Comparison of ENCODE assay signal across 17 cellular contexts in the genomic region with DNA sequence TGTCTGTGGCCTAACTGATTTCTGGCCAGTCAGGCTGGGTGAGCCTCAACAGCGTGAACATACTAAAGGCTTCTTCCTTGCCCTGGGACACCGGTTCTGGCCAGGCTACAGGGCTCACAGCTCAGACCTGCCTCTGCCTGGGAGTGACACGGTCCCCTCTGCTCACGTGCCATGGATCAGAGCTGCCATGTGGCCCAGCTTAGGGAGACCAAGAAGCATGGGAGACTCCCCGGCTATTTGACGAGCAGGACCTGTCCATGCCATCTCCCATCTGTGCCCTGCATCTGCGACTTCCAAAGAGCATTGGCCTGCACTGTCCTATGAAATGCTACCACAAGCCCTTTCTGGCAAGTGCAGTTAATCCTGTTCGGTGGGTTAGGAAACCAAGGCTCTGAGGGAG. TPM values are rescaled to one million over a fixed set of nuclear protein-coding genes. Genes with fewer than 3 reads are reported as not detected.
DNase-seq lines count a peak whose midpoint lies in the region; ATAC-seq and TF ChIP-seq lines count a peak whose summit lies in the region.
"Had no signal": no experiment of that assay in that cellular context is flagged by ENCODE, and none has a peak within 500 bp of the region (broad histone marks: within the 10 kb centered on the region; RNA-seq: fewer than 3 reads in every experiment).

No MANE protein-coding gene starts in this region.

- TF ChIP-seq POLR2A in gastrocnemius medialis (IDR thresholded peaks at IDR 0.05) = no peak

- intact Hi-C loops in tibial artery (cut with DNase I; ENCODE audit: low total_unique reads) (no loop called here), gastrocnemius medialis (cut with DNase I; ENCODE audit: low total_unique reads) (no loop called here)

- H3K4me3 Mint-ChIP-seq in T-cell = peak overlapping the region in 2 of 3 donors; percentile 11 to 70
- H3K4me3 Mint-ChIP-seq in naive thymus-derived CD8-positive, alpha-beta T cell = peak overlapping the region in 8 of 10 donors; percentile 29 to 74 (median 62)
- no peak overlapping the region for H3K4me3 Mint-ChIP-seq in stimulated activated naive B cell treated with anti-CD40 and anti-IgM and Interleukin-4, amounts not matched to agents 10 μg/mL and 1 μg/mL and 100 μg/mL, for 72 hours
- H3K4me3 Mint-ChIP-seq: GM23338 had no signal

- H3K4me1 ChIP-seq in tibial artery = no peaks in the 10 kb centered on the region
- no peaks in the 10 kb centered on the region for H3K4me1 ChIP-seq in gastrocnemius medialis

- H3K27ac Mint-ChIP-seq in T-cell = peak overlapping the region; percentile 18 to 80
- H3K27ac Mint-ChIP-seq in naive thymus-derived CD8-positive, alpha-beta T cell = peak overlapping the region; percentile 50 to 97 (median 85)
- no peak overlapping the region for H3K27ac Mint-ChIP-seq in stimulated activated naive B cell treated with anti-CD40 and anti-IgM and Interleukin-4, amounts not matched to agents 10 μg/mL and 1 μg/mL and 100 μg/mL, for 72 hours
- H3K27ac Mint-ChIP-seq: GM23338 had no signal

- H3K27me3 ChIP-seq in tibial artery (no peaks in the 10 kb centered on the region), gastrocnemius medialis (no peaks in the 10 kb centered on the region)

- ATAC-seq in T-cell (replicated peaks in 1 of 4) = no peak
- ATAC-seq in naive thymus-derived CD8-positive, alpha-beta T cell = no peak
- no peak for ATAC-seq in gastrocnemius medialis
- ATAC-seq in stimulated activated naive B cell treated with anti-CD40 and anti-IgM and Interleukin-4, amounts not matched to agents 10 μg/mL and 1 μg/mL and 100 μg/mL, for 72 hours (replicated peaks) = no peak
- ATAC-seq: GM23338, HCT116 had no signal

- H3K36me3 Mint-ChIP-seq in T-cell = peaks cover 26% of the 10 kb centered on the region
- H3K36me3 Mint-ChIP-seq in naive thymus-derived CD8-positive, alpha-beta T cell = peaks cover 4 to 33% (median 20%) of the 10 kb centered on the region in 3 donors
- H3K36me3 Mint-ChIP-seq in stimulated activated naive B cell treated with anti-CD40 and anti-IgM and Interleukin-4, amounts not matched to agents 10 μg/mL and 1 μg/mL and 100 μg/mL, for 72 hours = no peaks in the 10 kb centered on the region

- no peak for TF ChIP-seq CTCF in tibial artery (IDR thresholded peaks at IDR 0.05)
- no peak for TF ChIP-seq CTCF in gastrocnemius medialis (IDR thresholded peaks at IDR 0.05 in 4 of 5, conservative IDR thresholded peaks at IDR 0.05 in 1 of 5)

- peaks cover 89 to 90% (median 89%) of the 10 kb centered on the region in 3 donors for H3K4me1 Mint-ChIP-seq in T-cell
- peaks cover 45 to 99% (median 97%) of the 10 kb centered on the region in 4 donors for H3K4me1 Mint-ChIP-seq in naive thymus-derived CD8-positive, alpha-beta T cell
- peaks cover 0 to 3% of the 10 kb centered on the region in 2 donors for H3K4me1 Mint-ChIP-seq in stimulated activated naive B cell treated with anti-CD40 and anti-IgM and Interleukin-4, amounts not matched to agents 10 μg/mL and 1 μg/mL and 100 μg/mL, for 72 hours
- H3K4me1 Mint-ChIP-seq: GM23338 had no signal

- POLR2A ChIA-PET in T-cell (lab: Charles Lee) = no interaction called here
- POLR2A ChIA-PET in naive thymus-derived CD8-positive, alpha-beta T cell (lab: Charles Lee) = interaction anchor here (1.0 to 3.5 kb wide), 4 partner anchors 10 to 57 kb away, joined by 3 to 24 read pairs (median 10); partner anchors contain the start of gene APBA2

- CTCF ChIA-PET in T-cell (lab: Charles Lee) = no interaction called here

- H3K9me3 ChIP-seq in tibial artery (no peaks in the 10 kb centered on the region), gastrocnemius medialis (no peaks in the 10 kb centered on the region)

- H3K36me3 ChIP-seq in tibial artery = no peaks in the 10 kb centered on the region
- no peaks in the 10 kb centered on the region for H3K36me3 ChIP-seq in gastrocnemius medialis

- H3K27me3 Mint-ChIP-seq in T-cell = no peaks in the 10 kb centered on the region
- no peaks in the 10 kb centered on the region for H3K27me3 Mint-ChIP-seq in naive thymus-derived CD8-positive, alpha-beta T cell
- no peaks in the 10 kb centered on the region for H3K27me3 Mint-ChIP-seq in stimulated activated naive B cell treated with anti-CD40 and anti-IgM and Interleukin-4, amounts not matched to agents 10 μg/mL and 1 μg/mL and 100 μg/mL, for 72 hours

- in situ Hi-C loops in gastrocnemius medialis (cut with MboI; ENCODE audit: low sequenced_read_pairs in 4 of 4) = no loop called here

- no peak overlapping the region for H3K27ac ChIP-seq in tibial artery
- H3K27ac ChIP-seq in gastrocnemius medialis = no peak overlapping the region
- H3K27ac ChIP-seq: BLaER1 treated with 17β-estradiol and CSF1 and Interleukin-3, amounts not matched to agents 10 nM and 100 nM; HL-60 had no signal

- no peaks in the 10 kb centered on the region for H3K9me3 Mint-ChIP-seq in T-cell
- H3K9me3 Mint-ChIP-seq in naive thymus-derived CD8-positive, alpha-beta T cell = peaks cover 0 to 7% (median 0%) of the 10 kb centered on the region in 9 donors
- peaks cover 4% of the 10 kb centered on the region in 2 donors for H3K9me3 Mint-ChIP-seq in stimulated activated naive B cell treated with anti-CD40 and anti-IgM and Interleukin-4, amounts not matched to agents 10 μg/mL and 1 μg/mL and 100 μg/mL, for 72 hours

- H3K4me3 ChIP-seq in tibial artery (no peak overlapping the region), gastrocnemius medialis (no peak overlapping the region)
- H3K4me3 ChIP-seq: BLaER1 treated with 17β-estradiol and CSF1 and Interleukin-3, amounts not matched to agents 10 nM and 100 nM; GM23338 had no signal

- peak; percentile 62 for DNase-seq in activated effector memory CD4-positive, alpha-beta T cell treated with anti-CD3 and anti-CD28 coated beads, Interleukin-2, amount 50 U/mL, for 16 hours
- no peak for DNase-seq in activated effector memory CD4-positive, alpha-beta T cell treated with Interleukin-2 at 50 U/mL for 16 hours
- DNase-seq in T-cell (no peak), tibial artery (peak; percentile 2 to 45), gastrocnemius medialis (no peak), NOMO-1 treated with DMSO at 0.1 percent for 48 hours (lab: John Stamatoyannopoulos, UW; ENCODE audit: unreplicated experiment) (no peak)
- DNase-seq in naive thymus-derived CD8-positive, alpha-beta T cell = no peak
- DNase-seq in stimulated activated naive B cell treated with anti-CD40 and anti-IgM and Interleukin-4, amounts not matched to agents 10 μg/mL and 1 μg/mL and 100 μg/mL, for 72 hours = no peak
- DNase-seq: DMS 273 treated with DMSO at 0.1 percent for 48 hours, GDM1, NCI-H187 treated with DMSO at 0.1 percent for 48 hours, NCI-H526 treated with DMSO at 0.1 percent for 48 hours had no signal

RNA-seq across cellular contexts. Expression of gene APBA2, which starts 57.4 kb away (rescaled TPM):
- 100 to 1,000 TPM in 2 of 5 donors, 10 to 100 TPM in 3; 78.9 to 118 (median 94.9) TPM for total RNA-seq in T-cell
- total RNA-seq in naive thymus-derived CD8-positive, alpha-beta T cell = 100 to 1,000 TPM; 206 to 216 TPM
- polyA plus RNA-seq in naive thymus-derived CD8-positive, alpha-beta T cell = 100 to 1,000 TPM in 1 of 3 donors, 10 to 100 TPM in 2; 75.5 to 164 (median 95.1) TPM
- under 1 TPM in 2 of 4 donors, not detected in 2; 0.19 to 0.31 TPM for total RNA-seq in gastrocnemius medialis
- total RNA-seq: OCI-LY7 had no signal

Comparison
In these comparisons a context has a peak if more than half of its experiments do, and no peak if none do; other contexts are left out.
1. DNase-seq: peak in activated effector memory CD4-positive, alpha-beta T cell treated with anti-CD3 and anti-CD28 coated beads, Interleukin-2, amount 50 U/mL, for 16 hours (single experiment) and tibial artery (2 of 2); none in activated effector memory CD4-positive, alpha-beta T cell treated with Interleukin-2 at 50 U/mL for 16 hours (single experiment), T-cell (0 of 34), naive thymus-derived CD8-positive, alpha-beta T cell (0 of 10), gastrocnemius medialis (0 of 2), NOMO-1 treated with DMSO at 0.1 percent for 48 hours (single experiment) and stimulated activated naive B cell treated with anti-CD40 and anti-IgM and Interleukin-4, amounts not matched to agents 10 μg/mL and 1 μg/mL and 100 μg/mL, for 72 hours (single experiment).
2. H3K4me3 Mint-ChIP-seq: peak in T-cell (2 of 3) and naive thymus-derived CD8-positive, alpha-beta T cell (8 of 10); none in stimulated activated naive B cell treated with anti-CD40 and anti-IgM and Interleukin-4, amounts not matched to agents 10 μg/mL and 1 μg/mL and 100 μg/mL, for 72 hours (0 of 2).
3. RNA of gene APBA2, which starts 57.4 kb away (total RNA-seq): 206 to 216 TPM in naive thymus-derived CD8-positive, alpha-beta T cell and 78.9 to 118 TPM in T-cell; 0.19 to 0.31 TPM in gastrocnemius medialis; every median in the first group is over 10 times any median in the second.